In the genomic region with DNA sequence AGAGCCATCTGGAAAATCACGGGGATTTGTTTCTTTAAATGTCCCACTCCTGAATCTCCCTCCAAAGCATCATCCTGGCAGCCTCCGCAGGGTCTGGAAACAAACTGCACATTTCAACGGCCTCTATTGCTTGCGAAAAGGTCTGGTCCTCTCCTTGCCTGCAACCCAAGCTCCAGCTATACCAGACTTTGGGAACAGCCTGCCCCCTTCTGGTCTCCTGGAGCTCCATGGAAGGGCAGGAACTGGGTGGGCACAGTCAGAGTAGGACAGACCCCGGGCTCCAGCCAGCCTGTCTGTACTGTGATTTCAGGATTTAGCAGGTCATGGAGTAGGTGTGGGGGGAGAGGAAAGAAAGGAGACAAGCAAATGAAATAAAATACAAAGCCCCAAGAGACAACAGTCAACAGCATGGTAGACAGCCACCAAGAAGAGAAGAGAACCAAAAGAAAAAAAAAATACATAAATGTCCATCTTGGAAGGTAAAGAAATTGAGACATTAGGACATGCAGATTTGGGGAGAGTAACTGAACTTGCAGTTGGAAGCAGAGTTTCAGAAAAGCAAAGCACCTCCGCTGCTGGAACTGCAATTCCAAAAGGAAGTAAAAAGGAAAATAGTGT, we compare ENCODE assay signal across 8 cellular contexts. TPM values are rescaled to one million over a fixed set of nuclear protein-coding genes. Genes with fewer than 3 reads are reported as not detected.
DNase-seq lines count a peak whose midpoint lies in the region; ATAC-seq, FAIRE-seq and TF ChIP-seq lines count a peak whose summit lies in the region.

No MANE protein-coding gene starts in this region.

- no peak for FAIRE-seq in RCC 7860 (lab: Jason Lieb, UNC)

- peaks cover 21% of the 10 kb centered on the region for H3K36me3 ChIP-seq in MG63
- H3K36me3 ChIP-seq in right lobe of liver, result no peaks in the 10 kb centered on the region

- TF ChIP-seq CTCF in coronary artery (IDR thresholded peaks at IDR 0.05), result peak; percentile 51
- TF ChIP-seq CTCF in right lobe of liver (IDR thresholded peaks at IDR 0.05), result peak; percentile 41 to 55 (median 48)

- WGBS in right lobe of liver (ENCODE audit: insufficient coverage, low coverage, low lambda C conversion rate, missing lambda C conversion rate), result 19% methylated on average over 6 of the region's 6 CpGs

- intact Hi-C loops in right lobe of liver (cut with DNase I), result no loop called here

- H3K4me1 ChIP-seq in right lobe of liver, result no peaks in the 10 kb centered on the region

- H3K4me3 ChIP-seq in MG63 (no peak overlapping the region), coronary artery (peak overlapping the region; percentile 86), right lobe of liver (no peak overlapping the region)

- H3K9me3 ChIP-seq in MG63, result no peaks in the 10 kb centered on the region
- no peaks in the 10 kb centered on the region for H3K9me3 ChIP-seq in right lobe of liver

- no peaks in the 10 kb centered on the region; the same call in 1 of the 2 replicates for H3K27me3 ChIP-seq in MG63
- no peaks in the 10 kb centered on the region for H3K27me3 ChIP-seq in right lobe of liver

- TF ChIP-seq POLR2A in right lobe of liver (IDR thresholded peaks at IDR 0.05), result no peak

- ATAC-seq in right lobe of liver (peak; percentile 60 to 72 (median 68)), HG02763 (IDR thresholded peaks at IDR 0.05; ENCODE audit: unreplicated experiment) (no peak)
- peak; percentile 38 for ATAC-seq in stimulated activated naive CD8-positive, alpha-beta T cell treated with anti-CD3 and anti-CD28 coated beads, Interleukin-15, Interleukin-2, amounts not matched to agents 100 U/mL and 50 U/mL, for 24 hours

- H3K27ac ChIP-seq in coronary artery (no peak overlapping the region), right lobe of liver (no peak overlapping the region)

- DNase-seq in DMS 273 (lab: John Stamatoyannopoulos, UW; ENCODE audit: unreplicated experiment) (peak; percentile 84), MG63 (peak; percentile 38), T1000 (lab: John Stamatoyannopoulos, UW) (peak; percentile 31), coronary artery (ENCODE audit: low spot score) (peak; percentile 79), right lobe of liver (peak; percentile 47 to 64 (median 50)), RCC 7860 (ENCODE audit: low spot score) (no peak)
- DNase-seq in stimulated activated naive CD8-positive, alpha-beta T cell treated with anti-CD3 and anti-CD28 coated beads, Interleukin-15, Interleukin-2, amounts not matched to agents 100 U/mL and 50 U/mL, for 24 hours, result peak; percentile 66

RNA-seq across cellular contexts. Expression of gene XYLT1, which starts 2.7 kb away (rescaled TPM):
- total RNA-seq in MG63 (2014; rRNA removed; shearing (Covaris generic); ENCODE audit: low replicate concordance), result 6.6 and 7.3 TPM in 2 replicates
- 1 to 10 TPM in 2 of 6 experiments, under 1 TPM in 4; 0.48 to 2.0 (median 0.59) TPM for total RNA-seq in right lobe of liver
